In the genomic region with DNA sequence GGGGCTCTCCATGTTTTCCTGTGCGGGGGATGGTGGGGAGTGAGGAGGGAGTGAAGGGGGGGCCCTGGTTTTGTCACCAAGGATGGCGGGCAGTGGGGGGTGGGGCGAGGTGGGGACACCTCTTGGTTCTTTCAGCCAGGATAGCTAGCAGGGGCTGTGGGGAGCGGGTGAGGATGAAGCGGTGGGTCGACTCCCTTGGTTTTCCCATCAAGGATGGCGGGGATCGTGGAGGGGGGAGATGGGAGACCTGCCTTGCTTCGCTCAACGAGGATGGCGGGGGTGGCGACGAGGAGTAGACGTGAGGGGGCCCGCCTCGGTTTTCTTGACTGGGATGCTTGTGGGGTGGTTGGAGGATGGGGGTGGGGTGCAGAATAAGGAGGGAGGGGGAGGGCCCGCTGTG, we compare ENCODE assay signal across 8 cellular contexts. TPM values are rescaled to one million over a fixed set of nuclear protein-coding genes. Genes with fewer than 3 reads are reported as not detected.
DNase-seq lines count a peak whose midpoint lies in the region; ATAC-seq and TF ChIP-seq lines count a peak whose summit lies in the region.

No MANE protein-coding gene starts in this region.

- H3K36me3 Mint-ChIP-seq in CD8-positive, alpha-beta memory T cell, result peaks cover 0 to 1% (median 0%) of the 10 kb centered on the region in 3 donors

- H2AFZ ChIP-seq in osteoblast (ENCODE audit: low read length), result no peak overlapping the region

- no peaks in the 10 kb centered on the region for H3K27me3 ChIP-seq in CD8-positive, alpha-beta memory T cell (ENCODE audit: insufficient read depth, low read length, poor library complexity, severe bottlenecking)
- H3K27me3 ChIP-seq in Panc1 (ENCODE audit: control insufficient read depth, insufficient read depth, low read length), result peaks cover 14% of the 10 kb centered on the region
- peaks cover 0 to 6% (median 0%) of the 10 kb centered on the region in 4 donors for H3K27me3 ChIP-seq in esophagus squamous epithelium
- peaks cover 3% of the 10 kb centered on the region for H3K27me3 ChIP-seq in osteoblast (ENCODE audit: insufficient read depth, low read length)

- intact Hi-C loops in Panc1 (cut with micrococcal nuclease; ENCODE audit: unreplicated experiment), result no loop called here
- intact Hi-C loops in esophagus squamous epithelium (cut with DNase I), result no loop called here

- no peaks in the 10 kb centered on the region for H3K79me2 ChIP-seq in osteoblast (ENCODE audit: insufficient read depth, low read length)

- POLR2A ChIA-PET in CD8-positive, alpha-beta memory T cell (lab: Charles Lee), result no interaction called here
- POLR2A ChIA-PET in Panc1 (lab: Charles Lee), result no interaction called here

- WGBS in esophagus squamous epithelium, 2 donors, result 30% methylated on average over 11 of the region's 17 CpGs; no CpG with 5 or more reads in 1 of the 2 donors

- peaks cover 0 to 8% of the 10 kb centered on the region in 2 donors for H3K27me3 Mint-ChIP-seq in CD8-positive, alpha-beta memory T cell

- no peaks in the 10 kb centered on the region for H3K36me3 ChIP-seq in CD8-positive, alpha-beta memory T cell (ENCODE audit: insufficient read depth, low read length)
- H3K36me3 ChIP-seq in Panc1 (ENCODE audit: control insufficient read depth, insufficient read depth, low read length) (no peaks in the 10 kb centered on the region), esophagus squamous epithelium (no peaks in the 10 kb centered on the region), osteoblast (ENCODE audit: insufficient read depth, low read length) (no peaks in the 10 kb centered on the region)

- ATAC-seq in Panc1 (no peak), HG02973 (IDR thresholded peaks at IDR 0.05; ENCODE audit: unreplicated experiment) (no peak), GM21528 (IDR thresholded peaks at IDR 0.05; ENCODE audit: low FRiP score, unreplicated experiment) (no peak)

- H3K9me3 Mint-ChIP-seq in CD8-positive, alpha-beta memory T cell, result no peaks in the 10 kb centered on the region

- TF ChIP-seq POLR2A in esophagus squamous epithelium (IDR thresholded peaks at IDR 0.05), result no peak

- no peak overlapping the region for H3K27ac ChIP-seq in CD8-positive, alpha-beta memory T cell (ENCODE audit: low read depth, low read length)
- no peak overlapping the region for H3K27ac ChIP-seq in Panc1 (ENCODE audit: low read length)
- peak overlapping the region; percentile 80 to 93 (median 87) for H3K27ac ChIP-seq in esophagus squamous epithelium
- no peak overlapping the region for H3K27ac ChIP-seq in osteoblast (ENCODE audit: low read depth, low read length)

- no peak overlapping the region for H3K4me3 ChIP-seq in CD8-positive, alpha-beta memory T cell (ENCODE audit: low read length)
- H3K4me3 ChIP-seq in Panc1 (ENCODE audit: low read depth in 2 of 2, low read length in 2 of 2) (peak overlapping the region; percentile 43 to 53), esophagus squamous epithelium (peak overlapping the region; percentile 49 to 79 (median 60)), osteoblast (ENCODE audit: insufficient read depth, low read length) (peak overlapping the region; percentile 72)

- peak overlapping the region in 2 of 8 donors; percentile 38 to 45 for H3K27ac Mint-ChIP-seq in CD8-positive, alpha-beta memory T cell

- H3K4me1 ChIP-seq in CD8-positive, alpha-beta memory T cell (ENCODE audit: insufficient read depth, low read length), result peaks cover 21% of the 10 kb centered on the region
- peaks cover 4% of the 10 kb centered on the region; the same call in 1 of the 2 replicates for H3K4me1 ChIP-seq in Panc1 (ENCODE audit: control insufficient read depth, insufficient read depth, low read length)
- peaks cover 0 to 9% (median 0%) of the 10 kb centered on the region in 3 donors for H3K4me1 ChIP-seq in esophagus squamous epithelium
- peaks cover 3% of the 10 kb centered on the region for H3K4me1 ChIP-seq in osteoblast (ENCODE audit: insufficient read depth, low read length)

- H3K4me2 ChIP-seq in osteoblast (ENCODE audit: insufficient read depth, low read length), result peak overlapping the region; percentile 56

- no peak for TF ChIP-seq CTCF in Panc1 (IDR thresholded peaks at IDR 0.05)
- no peak for TF ChIP-seq CTCF in esophagus squamous epithelium (IDR thresholded peaks at IDR 0.05)
- TF ChIP-seq CTCF in osteoblast (IDR thresholded peaks at IDR 0.05; ENCODE audit: extremely low read depth, low read depth, low read length), result no peak

- CTCF ChIA-PET in CD8-positive, alpha-beta memory T cell (lab: Charles Lee), result no interaction called here
- CTCF ChIA-PET in Panc1 (lab: Charles Lee), result no interaction called here

- peak in 1 of 5 donors; percentile 36 for DNase-seq in CD8-positive, alpha-beta memory T cell
- DNase-seq in Panc1 (ENCODE audit: low read depth, low spot score), result no peak
- no peak for DNase-seq in esophagus squamous epithelium (lab: John Stamatoyannopoulos, UW)
- no peak for DNase-seq in osteoblast (ENCODE audit: insufficient read length, low spot score, missing footprints)
- DNase-seq in NCI-H2171 treated with DMSO at 0.1 percent for 48 hours (lab: John Stamatoyannopoulos, UW), result no peak
- DNase-seq in MV-4-11 (lab: John Stamatoyannopoulos, UW), result no peak

- H3K4me1 Mint-ChIP-seq in CD8-positive, alpha-beta memory T cell, result peaks cover 21 to 36% (median 30%) of the 10 kb centered on the region in 3 donors

- in situ Hi-C loops in Panc1 (cut with HindIII; ENCODE audit: low pct_unique_long_range_greater_than_20kb, low sequenced_read_pairs), result no loop called here

- H3K4me3 Mint-ChIP-seq in CD8-positive, alpha-beta memory T cell, result peak overlapping the region; percentile 63 to 83 (median 70)

- BruUV-seq in Panc1 (replicated peaks; lab: Mats Ljungman, UMichigan), result no TSS peak

- no peaks in the 10 kb centered on the region for H4K20me1 ChIP-seq in osteoblast (ENCODE audit: insufficient read depth, low read length)

- H3K9me3 ChIP-seq in CD8-positive, alpha-beta memory T cell (ENCODE audit: low read length), result no peaks in the 10 kb centered on the region
- no peaks in the 10 kb centered on the region for H3K9me3 ChIP-seq in Panc1 (ENCODE audit: control insufficient read depth, insufficient read depth, low read depth, low read length)
- H3K9me3 ChIP-seq in esophagus squamous epithelium, result no peaks in the 10 kb centered on the region
- no peaks in the 10 kb centered on the region for H3K9me3 ChIP-seq in osteoblast (ENCODE audit: low read depth, low read length)

RNA-seq across cellular contexts. Expression of a gene that starts 0.6 kb away (rescaled TPM):
- total RNA-seq in CD8-positive, alpha-beta memory T cell, result 1 to 10 TPM; 7.5 to 8.1 TPM
- polyA plus RNA-seq in CD8-positive, alpha-beta memory T cell, result 18.5 TPM
- total RNA-seq in Panc1 (2021; ENCODE audit: unreplicated experiment) (67.9 TPM), esophagus squamous epithelium (100 to 1,000 TPM in 2 of 4 donors, 10 to 100 TPM in 2; 17.1 to 509 (median 70.4) TPM), osteoblast (51.8 and 68.7 TPM in 2 replicates)
- 20.0 TPM for polyA plus RNA-seq in Panc1 (2012; ENCODE audit: insufficient read length)

Comparison
In these comparisons a context has a peak if more than half of its experiments do, and no peak if none do; other contexts are left out.
1. H3K27ac ChIP-seq: peak in esophagus squamous epithelium (4 of 4); none in CD8-positive, alpha-beta memory T cell (single experiment), Panc1 (single experiment) and osteoblast (single experiment).